1 cellular context compared by ENCODE assay signal in the genomic region with DNA sequence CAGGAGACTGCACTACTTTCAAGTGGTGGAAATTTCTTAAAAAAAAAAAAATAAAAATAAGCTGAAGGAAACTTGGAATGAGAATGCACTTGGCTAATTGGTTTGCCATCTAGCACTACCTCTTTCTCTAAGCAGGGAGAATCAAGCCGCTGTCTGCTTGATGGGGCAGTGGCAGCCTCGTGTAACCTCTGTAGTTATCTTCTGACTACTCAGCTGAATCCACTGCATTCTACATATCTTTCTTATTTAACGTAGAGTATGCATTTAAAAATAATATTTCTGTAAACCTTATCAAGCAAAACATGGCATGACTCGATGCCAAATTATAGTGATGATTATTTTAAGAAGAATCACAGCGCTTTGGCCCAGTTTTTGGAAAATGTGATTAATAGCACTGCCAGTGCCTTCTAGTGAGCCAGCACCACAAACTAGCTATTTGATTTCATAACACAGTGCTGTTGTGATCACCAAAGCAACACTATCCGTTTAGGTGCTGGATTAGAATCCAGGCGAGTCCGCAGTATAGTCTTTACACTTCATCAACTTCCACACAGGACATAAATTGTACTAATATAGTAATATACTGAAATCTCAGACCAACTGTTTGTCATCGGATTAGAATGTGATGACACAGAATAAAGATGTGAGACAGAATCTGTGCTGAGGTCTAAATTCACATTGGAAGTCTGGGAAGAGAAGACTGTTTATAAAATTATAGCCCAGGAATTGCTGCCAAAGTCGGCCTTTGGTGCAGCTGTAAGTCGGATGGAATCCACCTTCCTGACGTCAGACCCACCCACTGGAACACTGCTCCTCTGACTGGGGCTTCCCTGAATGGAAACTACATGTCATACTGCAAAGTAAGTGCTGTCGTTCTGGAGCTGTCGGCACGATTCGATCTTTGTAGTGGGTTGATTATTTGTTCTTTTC.
TF ChIP-seq lines count a peak whose summit lies in the region.

No MANE protein-coding gene starts in this region.

TF ChIP-seq in HepG2, 621 proteins besides CTCF, POLR2A, EP300 and RAD21 (continued from another document):
- TF ChIP-seq, protein P1, sequence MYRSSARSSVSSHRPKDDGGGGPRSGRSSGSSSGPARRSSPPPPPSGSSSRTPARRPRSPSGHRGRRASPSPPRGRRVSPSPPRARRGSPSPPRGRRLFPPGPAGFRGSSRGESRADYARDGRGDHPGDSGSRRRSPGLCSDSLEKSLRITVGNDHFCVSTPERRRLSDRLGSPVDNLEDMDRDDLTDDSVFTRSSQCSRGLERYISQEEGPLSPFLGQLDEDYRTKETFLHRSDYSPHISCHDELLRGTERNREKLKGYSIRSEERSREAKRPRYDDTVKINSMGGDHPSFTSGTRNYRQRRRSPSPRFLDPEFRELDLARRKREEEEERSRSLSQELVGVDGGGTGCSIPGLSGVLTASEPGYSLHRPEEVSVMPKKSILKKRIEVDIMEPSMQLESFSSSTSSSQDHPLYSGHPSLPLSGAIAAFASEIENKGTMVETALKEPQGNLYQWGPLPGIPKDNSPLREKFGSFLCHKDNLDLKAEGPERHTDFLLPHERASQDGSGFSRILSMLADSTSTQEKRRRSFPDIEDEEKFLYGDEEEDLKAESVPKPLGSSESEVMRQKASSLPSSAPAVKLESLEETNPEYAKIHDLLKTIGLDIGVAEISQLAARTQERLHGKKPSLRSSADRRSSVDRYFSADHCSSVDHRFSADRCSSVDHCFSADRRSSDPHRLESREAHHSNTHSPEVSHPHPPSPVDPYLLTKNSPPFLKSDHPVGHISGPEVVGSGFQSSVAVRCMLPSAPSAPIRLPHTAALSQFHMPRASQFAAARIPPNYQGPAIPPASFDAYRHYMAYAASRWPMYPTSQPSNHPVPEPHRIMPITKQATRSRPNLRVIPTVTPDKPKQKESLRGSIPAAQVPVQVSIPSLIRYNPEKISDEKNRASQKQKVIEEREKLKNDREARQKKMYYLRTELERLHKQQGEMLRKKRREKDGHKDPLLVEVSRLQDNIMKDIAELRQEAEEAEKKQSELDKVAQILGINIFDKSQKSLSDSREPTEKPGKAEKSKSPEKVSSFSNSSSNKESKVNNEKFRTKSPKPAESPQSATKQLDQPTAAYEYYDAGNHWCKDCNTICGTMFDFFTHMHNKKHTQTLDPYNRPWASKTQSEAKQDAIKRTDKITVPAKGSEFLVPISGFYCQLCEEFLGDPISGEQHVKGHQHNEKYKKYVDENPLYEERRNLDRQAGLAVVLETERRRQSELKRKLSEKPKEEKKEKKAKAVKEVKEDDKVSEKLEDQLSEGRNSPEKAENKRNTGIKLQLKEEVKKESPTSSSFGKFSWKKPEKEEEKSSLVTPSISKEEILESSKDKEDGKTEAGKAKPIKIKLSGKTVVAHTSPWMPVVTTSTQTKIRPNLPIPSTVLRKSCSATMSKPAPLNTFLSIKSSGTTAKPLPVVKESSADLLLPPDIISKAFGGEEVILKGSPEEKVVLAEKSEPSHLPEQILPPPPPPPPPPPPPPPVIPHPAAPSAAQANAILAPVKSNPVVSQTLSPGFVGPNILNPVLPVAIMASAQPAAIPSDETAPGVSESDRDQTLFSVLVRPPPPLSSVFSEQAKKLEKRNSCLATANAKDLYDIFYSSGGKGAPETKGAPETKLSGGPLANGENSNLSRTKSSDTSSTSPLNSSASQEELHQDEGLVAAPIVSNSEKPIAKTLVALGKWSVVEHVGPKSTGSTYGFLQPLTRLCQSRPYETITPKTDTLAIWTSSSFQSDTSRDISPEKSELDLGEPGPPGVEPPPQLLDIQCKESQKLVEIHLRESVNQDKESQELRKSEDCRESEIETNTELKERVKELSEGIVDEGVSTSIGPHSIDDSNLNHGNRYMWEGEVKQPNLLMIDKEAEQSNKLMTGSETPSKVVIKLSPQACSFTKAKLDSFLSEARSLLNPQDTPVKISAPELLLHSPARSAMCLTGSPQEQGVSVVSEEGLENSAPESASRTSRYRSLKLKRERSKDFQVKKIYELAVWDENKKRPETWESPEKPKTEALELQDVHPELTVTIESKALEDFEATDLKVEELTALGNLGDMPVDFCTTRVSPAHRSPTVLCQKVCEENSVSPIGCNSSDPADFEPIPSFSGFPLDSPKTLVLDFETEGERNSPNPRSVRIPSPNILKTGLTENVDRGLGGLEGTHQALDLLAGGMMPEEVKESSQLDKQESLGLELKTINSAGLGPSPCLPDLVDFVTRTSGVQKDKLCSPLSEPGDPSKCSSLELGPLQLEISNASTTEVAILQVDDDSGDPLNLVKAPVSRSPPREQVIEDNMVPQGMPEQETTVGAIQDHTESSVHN (CRISPR knock-in tag; IDR thresholded peaks at IDR 0.05): no peak
